In the genomic region with DNA sequence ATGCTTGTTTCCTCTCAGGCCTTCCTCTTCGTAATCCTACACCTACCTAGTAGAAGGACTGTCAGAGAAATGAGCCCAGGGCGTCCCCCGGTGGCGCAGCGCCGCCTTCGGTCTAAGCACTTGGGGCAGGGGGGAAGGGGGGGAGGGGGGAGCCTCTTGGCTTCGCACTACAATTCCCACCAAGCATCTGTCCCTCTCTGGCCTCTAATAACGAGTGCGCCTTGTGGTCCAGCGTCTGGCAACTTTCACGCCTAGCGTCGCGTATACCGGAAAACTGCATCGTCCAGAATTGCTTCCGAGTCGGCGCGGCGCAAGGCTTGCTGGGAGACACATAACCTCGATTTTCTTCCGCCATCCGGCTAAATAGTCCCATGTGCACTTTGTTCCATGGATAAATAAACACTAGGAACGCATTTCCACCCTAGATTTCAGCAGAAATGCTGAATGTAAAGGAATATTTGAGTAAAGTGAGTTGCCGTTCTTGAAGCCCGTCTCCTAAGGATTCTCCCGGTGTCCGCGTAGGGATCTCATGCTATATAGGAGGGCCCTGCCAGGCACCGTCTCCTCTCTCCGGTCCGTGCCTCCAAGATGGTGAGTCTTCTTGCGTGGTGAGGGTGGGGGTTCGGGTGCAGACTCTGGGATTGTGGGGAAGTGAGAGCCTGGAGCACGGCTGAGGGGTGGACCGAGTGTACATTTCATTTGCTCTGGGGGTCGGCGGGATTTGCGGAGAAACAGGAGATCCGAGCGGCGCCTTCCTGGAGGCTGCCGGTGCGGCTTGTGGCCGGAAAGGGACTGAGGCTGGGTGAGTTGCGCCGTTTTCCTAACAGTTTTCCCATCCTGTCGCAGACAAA, we compare ENCODE assay signal across 1 cellular context.
TF ChIP-seq lines count a peak whose summit lies in the region.

A gene (plus strand): TSS at position 340 of the 851 bp plus-strand sequence. CDS start 249 bp downstream, at position 589.

TF ChIP-seq in HEK293, 187 proteins besides CTCF, POLR2A, EP300 and RAD21 (continued from another document and continues in another):
- TF ChIP-seq, protein P1, sequence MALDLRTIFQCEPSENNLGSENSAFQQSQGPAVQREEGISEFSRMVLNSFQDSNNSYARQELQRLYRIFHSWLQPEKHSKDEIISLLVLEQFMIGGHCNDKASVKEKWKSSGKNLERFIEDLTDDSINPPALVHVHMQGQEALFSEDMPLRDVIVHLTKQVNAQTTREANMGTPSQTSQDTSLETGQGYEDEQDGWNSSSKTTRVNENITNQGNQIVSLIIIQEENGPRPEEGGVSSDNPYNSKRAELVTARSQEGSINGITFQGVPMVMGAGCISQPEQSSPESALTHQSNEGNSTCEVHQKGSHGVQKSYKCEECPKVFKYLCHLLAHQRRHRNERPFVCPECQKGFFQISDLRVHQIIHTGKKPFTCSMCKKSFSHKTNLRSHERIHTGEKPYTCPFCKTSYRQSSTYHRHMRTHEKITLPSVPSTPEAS (tag by site-specific recombination; IDR thresholded peaks at IDR 0.05) = peak; percentile 68
- TF ChIP-seq BCL11B (tag by site-specific recombination; IDR thresholded peaks at IDR 0.05; ENCODE audit: low read depth) (no peak), ZNF629 (tag by site-specific recombination; IDR thresholded peaks at IDR 0.05) (peak; percentile 95), ZNF791 (tag by site-specific recombination; IDR thresholded peaks at IDR 0.05) (no peak), ZNF146 (tag by site-specific recombination; IDR thresholded peaks at IDR 0.05) (peak; percentile 86), ZNF654 (tag by site-specific recombination; IDR thresholded peaks at IDR 0.05; ENCODE audit: low read depth) (peak; percentile 33), SALL2 (tag by site-specific recombination; IDR thresholded peaks at IDR 0.05; ENCODE audit: borderline replicate concordance) (peak; percentile 63; the same call in 1 of the 2 replicates), PRDM1 (tag by site-specific recombination; IDR thresholded peaks at IDR 0.05) (0 out of 2 replicates have a peak, but pooled peaks have one; percentile 6), ZNF37A (tag by site-specific recombination; IDR thresholded peaks at IDR 0.05) (no peak), ZNF391 (tag by site-specific recombination; IDR thresholded peaks at IDR 0.05; ENCODE audit: borderline replicate concordance, low read depth) (peak; percentile 98), ZNF292 (tag by site-specific recombination; IDR thresholded peaks at IDR 0.05; ENCODE audit: borderline replicate concordance, low read depth) (no peak), KLF9 (tag by site-specific recombination; IDR thresholded peaks at IDR 0.05; ENCODE audit: low read depth) (peak; percentile 63; the same call in 1 of the 2 replicates), ZNF133 (tag by site-specific recombination; IDR thresholded peaks at IDR 0.05) (no peak), ZNF501 (tag by site-specific recombination; IDR thresholded peaks at IDR 0.05) (peak; percentile 99), GFI1B (tag by site-specific recombination; IDR thresholded peaks at IDR 0.05) (0 out of 2 replicates have a peak, but pooled peaks have one; percentile 5), ZNF394 (tag by site-specific recombination; IDR thresholded peaks at IDR 0.05; ENCODE audit: borderline replicate concordance) (peak; percentile 82), ZNF571 (tag by site-specific recombination; IDR thresholded peaks at IDR 0.05) (no peak), ZNF404 (tag by site-specific recombination; IDR thresholded peaks at IDR 0.05) (0 out of 2 replicates have a peak, but pooled peaks have one; percentile 39), ZNF266 (tag by site-specific recombination; IDR thresholded peaks at IDR 0.05; ENCODE audit: low read depth) (peak; percentile 25; the same call in 1 of the 2 replicates), ZNF302 (tag by site-specific recombination; IDR thresholded peaks at IDR 0.05; ENCODE audit: low read depth) (no peak), SP7 (tag by site-specific recombination; IDR thresholded peaks at IDR 0.05) (peak; percentile 97), ZNF558 (tag by site-specific recombination; IDR thresholded peaks at IDR 0.05) (peak; percentile 87; the same call in 1 of the 2 replicates), ZBTB8A (tag by site-specific recombination; IDR thresholded peaks at IDR 0.05) (peak; percentile 76), ZNF354C (tag by site-specific recombination; IDR thresholded peaks at IDR 0.05; ENCODE audit: borderline replicate concordance, low read depth) (no peak), ZFP37 (tag by site-specific recombination; IDR thresholded peaks at IDR 0.05) (peak; percentile 97), SP2 (tag by site-specific recombination; IDR thresholded peaks at IDR 0.05) (peak; percentile 90), ZNF341 (tag by site-specific recombination; IDR thresholded peaks at IDR 0.05; ENCODE audit: low read depth) (no peak), SCRT2 (tag by site-specific recombination; IDR thresholded peaks at IDR 0.05) (0 out of 2 replicates have a peak, but pooled peaks have one; percentile 20)
- TF ChIP-seq, protein P2, sequence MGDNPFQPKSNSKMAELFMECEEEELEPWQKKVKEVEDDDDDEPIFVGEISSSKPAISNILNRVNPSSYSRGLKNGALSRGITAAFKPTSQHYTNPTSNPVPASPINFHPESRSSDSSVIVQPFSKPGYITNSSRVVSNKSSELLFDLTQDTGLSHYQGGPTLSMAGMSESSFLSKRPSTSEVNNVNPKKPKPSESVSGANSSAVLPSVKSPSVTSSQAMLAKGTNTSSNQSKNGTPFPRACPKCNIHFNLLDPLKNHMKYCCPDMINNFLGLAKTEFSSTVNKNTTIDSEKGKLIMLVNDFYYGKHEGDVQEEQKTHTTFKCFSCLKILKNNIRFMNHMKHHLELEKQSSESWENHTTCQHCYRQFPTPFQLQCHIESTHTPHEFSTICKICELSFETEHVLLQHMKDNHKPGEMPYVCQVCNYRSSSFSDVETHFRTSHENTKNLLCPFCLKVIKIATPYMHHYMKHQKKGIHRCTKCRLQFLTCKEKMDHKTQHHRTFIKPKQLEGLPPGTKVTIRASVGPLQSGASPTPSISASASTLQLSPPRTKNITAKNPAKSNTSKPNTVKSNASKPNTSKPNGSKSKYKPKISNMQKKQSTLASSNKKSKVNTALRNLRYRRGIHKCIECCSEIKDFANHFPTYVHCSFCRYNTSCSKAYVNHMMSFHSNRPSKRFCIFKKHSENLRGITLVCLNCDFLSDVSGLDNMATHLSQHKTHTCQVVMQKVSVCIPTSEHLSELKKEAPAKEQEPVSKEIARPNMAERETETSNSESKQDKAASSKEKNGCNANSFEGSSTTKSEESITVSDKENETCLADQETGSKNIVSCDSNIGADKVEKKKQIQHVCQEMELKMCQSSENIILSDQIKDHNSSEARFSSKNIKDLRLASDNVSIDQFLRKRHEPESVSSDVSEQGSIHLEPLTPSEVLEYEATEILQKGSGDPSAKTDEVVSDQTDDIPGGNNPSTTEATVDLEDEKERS (tag by site-specific recombination; IDR thresholded peaks at IDR 0.05) = peak; percentile 67; the same call in 1 of the 2 replicates
- TF ChIP-seq, protein P3, sequence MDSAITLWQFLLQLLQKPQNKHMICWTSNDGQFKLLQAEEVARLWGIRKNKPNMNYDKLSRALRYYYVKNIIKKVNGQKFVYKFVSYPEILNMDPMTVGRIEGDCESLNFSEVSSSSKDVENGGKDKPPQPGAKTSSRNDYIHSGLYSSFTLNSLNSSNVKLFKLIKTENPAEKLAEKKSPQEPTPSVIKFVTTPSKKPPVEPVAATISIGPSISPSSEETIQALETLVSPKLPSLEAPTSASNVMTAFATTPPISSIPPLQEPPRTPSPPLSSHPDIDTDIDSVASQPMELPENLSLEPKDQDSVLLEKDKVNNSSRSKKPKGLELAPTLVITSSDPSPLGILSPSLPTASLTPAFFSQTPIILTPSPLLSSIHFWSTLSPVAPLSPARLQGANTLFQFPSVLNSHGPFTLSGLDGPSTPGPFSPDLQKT (IDR thresholded peaks at IDR 0.05; ENCODE audit: borderline replicate concordance, low read depth, low read length) = peak; percentile 78
- TF ChIP-seq, protein P4, sequence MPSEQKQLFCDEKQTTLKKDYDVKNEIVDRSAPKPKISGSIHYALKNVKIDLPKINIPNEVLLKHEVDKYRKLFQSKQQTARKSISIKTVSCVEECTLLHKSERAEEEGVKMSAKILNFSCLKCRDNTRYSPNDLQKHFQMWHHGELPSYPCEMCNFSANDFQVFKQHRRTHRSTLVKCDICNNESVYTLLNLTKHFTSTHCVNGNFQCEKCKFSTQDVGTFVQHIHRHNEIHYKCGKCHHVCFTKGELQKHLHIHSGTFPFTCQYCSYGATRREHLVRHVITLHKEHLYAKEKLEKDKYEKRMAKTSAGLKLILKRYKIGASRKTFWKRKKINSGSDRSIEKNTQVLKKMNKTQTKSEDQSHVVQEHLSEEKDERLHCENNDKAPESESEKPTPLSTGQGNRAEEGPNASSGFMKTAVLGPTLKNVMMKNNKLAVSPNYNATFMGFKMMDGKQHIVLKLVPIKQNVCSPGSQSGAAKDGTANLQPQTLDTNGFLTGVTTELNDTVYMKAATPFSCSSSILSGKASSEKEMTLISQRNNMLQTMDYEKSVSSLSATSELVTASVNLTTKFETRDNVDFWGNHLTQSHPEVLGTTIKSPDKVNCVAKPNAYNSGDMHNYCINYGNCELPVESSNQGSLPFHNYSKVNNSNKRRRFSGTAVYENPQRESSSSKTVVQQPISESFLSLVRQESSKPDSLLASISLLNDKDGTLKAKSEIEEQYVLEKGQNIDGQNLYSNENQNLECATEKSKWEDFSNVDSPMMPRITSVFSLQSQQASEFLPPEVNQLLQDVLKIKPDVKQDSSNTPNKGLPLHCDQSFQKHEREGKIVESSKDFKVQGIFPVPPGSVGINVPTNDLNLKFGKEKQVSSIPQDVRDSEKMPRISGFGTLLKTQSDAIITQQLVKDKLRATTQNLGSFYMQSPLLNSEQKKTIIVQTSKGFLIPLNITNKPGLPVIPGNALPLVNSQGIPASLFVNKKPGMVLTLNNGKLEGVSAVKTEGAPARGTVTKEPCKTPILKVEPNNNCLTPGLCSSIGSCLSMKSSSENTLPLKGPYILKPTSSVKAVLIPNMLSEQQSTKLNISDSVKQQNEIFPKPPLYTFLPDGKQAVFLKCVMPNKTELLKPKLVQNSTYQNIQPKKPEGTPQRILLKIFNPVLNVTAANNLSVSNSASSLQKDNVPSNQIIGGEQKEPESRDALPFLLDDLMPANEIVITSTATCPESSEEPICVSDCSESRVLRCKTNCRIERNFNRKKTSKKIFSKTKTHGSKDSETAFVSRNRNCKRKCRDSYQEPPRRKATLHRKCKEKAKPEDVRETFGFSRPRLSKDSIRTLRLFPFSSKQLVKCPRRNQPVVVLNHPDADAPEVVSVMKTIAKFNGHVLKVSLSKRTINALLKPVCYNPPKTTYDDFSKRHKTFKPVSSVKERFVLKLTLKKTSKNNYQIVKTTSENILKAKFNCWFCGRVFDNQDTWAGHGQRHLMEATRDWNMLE (tag by site-specific recombination; conservative IDR thresholded peaks at IDR 0.05; ENCODE audit: low read depth) = peak; percentile 99
- TF ChIP-seq, protein P5, sequence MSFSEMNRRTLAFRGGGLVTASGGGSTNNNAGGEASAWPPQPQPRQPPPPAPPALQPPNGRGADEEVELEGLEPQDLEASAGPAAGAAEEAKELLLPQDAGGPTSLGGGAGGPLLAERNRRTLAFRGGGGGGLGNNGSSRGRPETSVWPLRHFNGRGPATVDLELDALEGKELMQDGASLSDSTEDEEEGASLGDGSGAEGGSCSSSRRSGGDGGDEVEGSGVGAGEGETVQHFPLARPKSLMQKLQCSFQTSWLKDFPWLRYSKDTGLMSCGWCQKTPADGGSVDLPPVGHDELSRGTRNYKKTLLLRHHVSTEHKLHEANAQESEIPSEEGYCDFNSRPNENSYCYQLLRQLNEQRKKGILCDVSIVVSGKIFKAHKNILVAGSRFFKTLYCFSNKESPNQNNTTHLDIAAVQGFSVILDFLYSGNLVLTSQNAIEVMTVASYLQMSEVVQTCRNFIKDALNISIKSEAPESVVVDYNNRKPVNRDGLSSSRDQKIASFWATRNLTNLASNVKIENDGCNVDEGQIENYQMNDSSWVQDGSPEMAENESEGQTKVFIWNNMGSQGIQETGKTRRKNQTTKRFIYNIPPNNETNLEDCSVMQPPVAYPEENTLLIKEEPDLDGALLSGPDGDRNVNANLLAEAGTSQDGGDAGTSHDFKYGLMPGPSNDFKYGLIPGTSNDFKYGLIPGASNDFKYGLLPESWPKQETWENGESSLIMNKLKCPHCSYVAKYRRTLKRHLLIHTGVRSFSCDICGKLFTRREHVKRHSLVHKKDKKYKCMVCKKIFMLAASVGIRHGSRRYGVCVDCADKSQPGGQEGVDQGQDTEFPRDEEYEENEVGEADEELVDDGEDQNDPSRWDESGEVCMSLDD (tag by site-specific recombination; IDR thresholded peaks at IDR 0.05) = peak; percentile 82
- TF ChIP-seq, protein P6, sequence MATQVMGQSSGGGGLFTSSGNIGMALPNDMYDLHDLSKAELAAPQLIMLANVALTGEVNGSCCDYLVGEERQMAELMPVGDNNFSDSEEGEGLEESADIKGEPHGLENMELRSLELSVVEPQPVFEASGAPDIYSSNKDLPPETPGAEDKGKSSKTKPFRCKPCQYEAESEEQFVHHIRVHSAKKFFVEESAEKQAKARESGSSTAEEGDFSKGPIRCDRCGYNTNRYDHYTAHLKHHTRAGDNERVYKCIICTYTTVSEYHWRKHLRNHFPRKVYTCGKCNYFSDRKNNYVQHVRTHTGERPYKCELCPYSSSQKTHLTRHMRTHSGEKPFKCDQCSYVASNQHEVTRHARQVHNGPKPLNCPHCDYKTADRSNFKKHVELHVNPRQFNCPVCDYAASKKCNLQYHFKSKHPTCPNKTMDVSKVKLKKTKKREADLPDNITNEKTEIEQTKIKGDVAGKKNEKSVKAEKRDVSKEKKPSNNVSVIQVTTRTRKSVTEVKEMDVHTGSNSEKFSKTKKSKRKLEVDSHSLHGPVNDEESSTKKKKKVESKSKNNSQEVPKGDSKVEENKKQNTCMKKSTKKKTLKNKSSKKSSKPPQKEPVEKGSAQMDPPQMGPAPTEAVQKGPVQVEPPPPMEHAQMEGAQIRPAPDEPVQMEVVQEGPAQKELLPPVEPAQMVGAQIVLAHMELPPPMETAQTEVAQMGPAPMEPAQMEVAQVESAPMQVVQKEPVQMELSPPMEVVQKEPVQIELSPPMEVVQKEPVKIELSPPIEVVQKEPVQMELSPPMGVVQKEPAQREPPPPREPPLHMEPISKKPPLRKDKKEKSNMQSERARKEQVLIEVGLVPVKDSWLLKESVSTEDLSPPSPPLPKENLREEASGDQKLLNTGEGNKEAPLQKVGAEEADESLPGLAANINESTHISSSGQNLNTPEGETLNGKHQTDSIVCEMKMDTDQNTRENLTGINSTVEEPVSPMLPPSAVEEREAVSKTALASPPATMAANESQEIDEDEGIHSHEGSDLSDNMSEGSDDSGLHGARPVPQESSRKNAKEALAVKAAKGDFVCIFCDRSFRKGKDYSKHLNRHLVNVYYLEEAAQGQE (tag by site-specific recombination; IDR thresholded peaks at IDR 0.05) = peak; percentile 67; the same call in 1 of the 2 replicates
- TF ChIP-seq, protein P7, sequence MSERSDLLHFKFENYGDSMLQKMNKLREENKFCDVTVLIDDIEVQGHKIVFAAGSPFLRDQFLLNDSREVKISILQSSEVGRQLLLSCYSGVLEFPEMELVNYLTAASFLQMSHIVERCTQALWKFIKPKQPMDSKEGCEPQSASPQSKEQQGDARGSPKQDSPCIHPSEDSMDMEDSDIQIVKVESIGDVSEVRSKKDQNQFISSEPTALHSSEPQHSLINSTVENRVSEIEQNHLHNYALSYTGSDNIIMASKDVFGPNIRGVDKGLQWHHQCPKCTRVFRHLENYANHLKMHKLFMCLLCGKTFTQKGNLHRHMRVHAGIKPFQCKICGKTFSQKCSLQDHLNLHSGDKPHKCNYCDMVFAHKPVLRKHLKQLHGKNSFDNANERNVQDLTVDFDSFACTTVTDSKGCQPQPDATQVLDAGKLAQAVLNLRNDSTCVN (tag by site-specific recombination; optimal IDR thresholded peaks at IDR 0.05) = peak; percentile 44
